In genomic region chr18:3624818-3625716, GRCh38 we compare ENCODE assay signal across 8 cellular contexts.
DNase-seq lines count a peak whose midpoint lies in the region; ATAC-seq, FAIRE-seq and TF ChIP-seq lines count a peak whose summit lies in the region.

No MANE protein-coding gene starts in this region.

- intact Hi-C loops in GM12878 (cut with micrococcal nuclease; ENCODE audit: unreplicated experiment), result no loop called here
- intact Hi-C loops in posterior vena cava (cut with DNase I), result no loop called here

- H3K4me1 ChIP-seq in GM12878 (ENCODE audit: control insufficient read depth, insufficient read depth, low read length), result no peaks in the 10 kb centered on the region

- no peak overlapping the region for H3K4me3 ChIP-seq in GM12878

- H3K9me3 Mint-ChIP-seq in T-cell, result no peaks in the 10 kb centered on the region

- H3K27me3 Mint-ChIP-seq in T-cell, result no peaks in the 10 kb centered on the region

- no peak overlapping the region for H3K27ac ChIP-seq in GM12878 (ENCODE audit: control insufficient read depth, insufficient read depth)

- no peak overlapping the region for H2AFZ ChIP-seq in GM12878 (ENCODE audit: control insufficient read depth, low read depth, low read length)

- WGBS in GM12878 (ENCODE audit: insufficient coverage, insufficient replicate concordance, low lambda C conversion rate, missing lambda C conversion rate), result 16% methylated on average over 11 of the region's 11 CpGs

- POLR2A ChIA-PET in T-cell (lab: Charles Lee) (interaction anchor here in 1 of 2 donors (0.6 kb wide), 1 partner anchor 178 kb away, joined by 5 read pairs; no protein-coding TSS in a partner anchor), GM12878 (lab: Charles Lee) (interaction anchor here (0.7 kb wide), 1 partner anchor 1747 kb away, joined by 3 read pairs; no protein-coding TSS in a partner anchor)

- H3K4me2 ChIP-seq in GM12878 (ENCODE audit: control insufficient read depth, insufficient read depth), result no peak overlapping the region

- TF ChIP-seq POLR2A in H54 (IDR thresholded peaks at IDR 0.05; ENCODE audit: low read depth, low read length) (no peak), GM12878 (IDR thresholded peaks at IDR 0.05; ENCODE audit: low read depth, low read length) (no peak)

- in situ Hi-C loops in GM12878 (cut with MboI), result no loop called here

- peak overlapping the region; percentile 71 to 80 for H3K27ac Mint-ChIP-seq in T-cell

- 0 out of 4 replicates have a peak, but pooled peaks of 1 of the 2 experiments have one; percentile 19 for TF ChIP-seq EP300 in GM12878 (IDR thresholded peaks at IDR 0.05; ENCODE audit: borderline replicate concordance in 1 of 2, control insufficient read depth in 1 of 2, low read depth in 2 of 2, low read length in 2 of 2)

- CTCF ChIA-PET in T-cell (lab: Charles Lee) (interaction anchor here in 1 of 2 donors (0.6 to 0.8 kb wide), 2 partner anchors 40 to 179 kb away, joined by 3 to 5 read pairs; no protein-coding TSS in a partner anchor), GM12878 (lab: Yijun Ruan, JAX) (interaction anchor here (0.5 to 1.4 kb wide), 2 partner anchors 20 to 30 kb away, joined by 3 read pairs; no protein-coding TSS in a partner anchor)

- no peaks in the 10 kb centered on the region for H4K20me1 ChIP-seq in GM12878 (ENCODE audit: control insufficient read depth, insufficient read depth)

- TF ChIP-seq RAD21 in GM12878 (IDR thresholded peaks at IDR 0.05; ENCODE audit: insufficient read depth, low read depth, low read length), result no peak

- H3K4me3 Mint-ChIP-seq in T-cell, result peak overlapping the region; percentile 4 to 7 (median 5)

- FAIRE-seq in H54 (lab: Jason Lieb, UNC) (peak; percentile 75), GM12878 (lab: Jason Lieb, UNC) (no peak)

- no peaks in the 10 kb centered on the region for H3K9me3 ChIP-seq in GM12878 (replicated peaks; ENCODE audit: control insufficient read depth, insufficient read depth, low read length)

- no peak for TF ChIP-seq CTCF in GM12878 (IDR thresholded peaks at IDR 0.05 in 2 of 3, conservative IDR thresholded peaks at IDR 0.05 in 1 of 3; ENCODE audit: control insufficient read depth in 2 of 3, extremely low read depth in 1 of 3, insufficient read depth in 1 of 3, low read depth in 3 of 3, low read length in 3 of 3)

- H3K4me1 Mint-ChIP-seq in T-cell, result peaks cover 12 to 22% (median 20%) of the 10 kb centered on the region in 3 donors

- H3K36me3 ChIP-seq in GM12878 (ENCODE audit: control insufficient read depth in 2 of 2, insufficient read depth in 2 of 2, low read length in 1 of 2), result no peaks in the 10 kb centered on the region; a peak in 1 of 4 replicates

- no peaks in the 10 kb centered on the region for H3K79me2 ChIP-seq in GM12878 (ENCODE audit: control insufficient read depth, insufficient read depth, low read length)

- peak; percentile 59 for DNase-seq in H54 (ENCODE audit: insufficient read length, low spot score)
- DNase-seq in T-cell, result peak in 27 of 34 experiments; percentile 9 to 42 (median 24)
- DNase-seq in GM12878 (ENCODE audit: low read depth, low spot score), result no peak
- DNase-seq in left lobe of liver (ENCODE audit: low spot score), result peak; percentile 43
- DNase-seq in stimulated activated CD4-positive, alpha-beta T cell treated with anti-CD3 and anti-CD28 coated beads, TNF-alpha, amount 100 ng/mL, for 4 hours (ENCODE audit: low read depth in 3 of 3), result peak; percentile 39 to 56 (median 41)
- no peak for DNase-seq in cerebellum (ENCODE audit: low spot score)
- no peak for DNase-seq in posterior vena cava (ENCODE audit: low spot score)

- H3K9ac ChIP-seq in GM12878 (ENCODE audit: control insufficient read depth, insufficient read depth, low read length), result no peak overlapping the region

- no TSS peak for BruUV-seq in GM12878 (replicated peaks; lab: Mats Ljungman, UMichigan)

- SMC1A ChIA-PET in GM12878 (lab: Charles Lee; ENCODE audit: uncharacterized antibody, unreplicated experiment), result interaction anchor here (0.5 to 0.6 kb wide), 2 partner anchors 29 to 1014 kb away, joined by 3 read pairs; no protein-coding TSS in a partner anchor

- H3K27me3 ChIP-seq in GM12878 (replicated peaks in 1 of 2; ENCODE audit: control insufficient read depth in 2 of 2, insufficient read depth in 2 of 2, low read length in 1 of 2), result no peaks in the 10 kb centered on the region

- ATAC-seq in T-cell (replicated peaks in 1 of 4) (peak; percentile 86 to 97 (median 90)), GM12878 (peak; percentile 84), left lobe of liver (no peak), HG02970 (IDR thresholded peaks at IDR 0.05; ENCODE audit: low FRiP score, unreplicated experiment) (no peak)

- RAD21 ChIA-PET in GM12878 (lab: Charles Lee; ENCODE audit: unreplicated experiment), result interaction anchor here (0.6 kb wide), 1 partner anchor 147 kb away, joined by 4 read pairs; no protein-coding TSS in a partner anchor

- H3K36me3 Mint-ChIP-seq in T-cell, result no peaks in the 10 kb centered on the region

TF ChIP-seq in GM12878, 131 proteins besides CTCF, POLR2A, EP300 and RAD21:
- TF ChIP-seq NBN (IDR thresholded peaks at IDR 0.05) (0 out of 2 replicates have a peak, but pooled peaks have one; percentile 30), NFXL1 (IDR thresholded peaks at IDR 0.05; ENCODE audit: borderline replicate concordance) (no peak), NFYA (IDR thresholded peaks at IDR 0.05; ENCODE audit: borderline replicate concordance, low read depth, low read length) (no peak), IKZF1 (conservative IDR thresholded peaks at IDR 0.05) (peak; percentile 57; the same call in 1 of the 2 replicates), HDAC2 (IDR thresholded peaks at IDR 0.05) (no peak), PML (IDR thresholded peaks at IDR 0.05; ENCODE audit: low read length) (no peak), SMC3 (IDR thresholded peaks at IDR 0.05; ENCODE audit: borderline replicate concordance, low read length) (no peak), EED (IDR thresholded peaks at IDR 0.05; ENCODE audit: low read depth) (no peak), MEF2B (IDR thresholded peaks at IDR 0.05; ENCODE audit: partially characterized antibody, poor library complexity, severe bottlenecking) (peak; percentile 56), TBL1XR1 (IDR thresholded peaks at IDR 0.05; ENCODE audit: low read depth, low read length) (no peak), TCF12 (IDR thresholded peaks at IDR 0.05; ENCODE audit: low read depth, low read length) (no peak), ZNF274 (IDR thresholded peaks at IDR 0.05; ENCODE audit: insufficient read depth, insufficient read length) (no peak), BHLHE40 (IDR thresholded peaks at IDR 0.05; ENCODE audit: borderline replicate concordance in 1 of 2, low read depth in 2 of 2, low read length in 1 of 2) (peak in 1 of 2 experiments; percentile 21; a peak in 1 of 4 replicates), IKZF2 (IDR thresholded peaks at IDR 0.05) (peak; percentile 50 to 73; a peak in 3 of 4 replicates), ZSCAN29 (IDR thresholded peaks at IDR 0.05) (no peak), PKNOX1 (IDR thresholded peaks at IDR 0.05) (no peak), SUPT20H (IDR thresholded peaks at IDR 0.05; ENCODE audit: borderline replicate concordance, control insufficient read depth, low read depth, low read length) (no peak), CREB1 (IDR thresholded peaks at IDR 0.05; ENCODE audit: low read depth) (no peak), YY1 (IDR thresholded peaks at IDR 0.05; ENCODE audit: low read depth, low read length) (no peak), PBX3 (IDR thresholded peaks at IDR 0.05; ENCODE audit: insufficient replicate concordance, low read depth, low read length) (no peak), STAT3 (IDR thresholded peaks at IDR 0.05; ENCODE audit: low read depth, low read length) (no peak)

Comparison
In these comparisons a context has a peak if more than half of its experiments do, and no peak if none do; other contexts are left out.
1. DNase-seq: peak in H54 (single experiment), T-cell (27 of 34), left lobe of liver (single experiment) and stimulated activated CD4-positive, alpha-beta T cell treated with anti-CD3 and anti-CD28 coated beads, TNF-alpha, amount 100 ng/mL, for 4 hours (3 of 3); none in GM12878 (single experiment), cerebellum (single experiment) and posterior vena cava (single experiment).
2. ATAC-seq: peak in T-cell (4 of 4) and GM12878 (single experiment); none in left lobe of liver (single experiment) and HG02970 (single experiment).